In the genomic region with DNA sequence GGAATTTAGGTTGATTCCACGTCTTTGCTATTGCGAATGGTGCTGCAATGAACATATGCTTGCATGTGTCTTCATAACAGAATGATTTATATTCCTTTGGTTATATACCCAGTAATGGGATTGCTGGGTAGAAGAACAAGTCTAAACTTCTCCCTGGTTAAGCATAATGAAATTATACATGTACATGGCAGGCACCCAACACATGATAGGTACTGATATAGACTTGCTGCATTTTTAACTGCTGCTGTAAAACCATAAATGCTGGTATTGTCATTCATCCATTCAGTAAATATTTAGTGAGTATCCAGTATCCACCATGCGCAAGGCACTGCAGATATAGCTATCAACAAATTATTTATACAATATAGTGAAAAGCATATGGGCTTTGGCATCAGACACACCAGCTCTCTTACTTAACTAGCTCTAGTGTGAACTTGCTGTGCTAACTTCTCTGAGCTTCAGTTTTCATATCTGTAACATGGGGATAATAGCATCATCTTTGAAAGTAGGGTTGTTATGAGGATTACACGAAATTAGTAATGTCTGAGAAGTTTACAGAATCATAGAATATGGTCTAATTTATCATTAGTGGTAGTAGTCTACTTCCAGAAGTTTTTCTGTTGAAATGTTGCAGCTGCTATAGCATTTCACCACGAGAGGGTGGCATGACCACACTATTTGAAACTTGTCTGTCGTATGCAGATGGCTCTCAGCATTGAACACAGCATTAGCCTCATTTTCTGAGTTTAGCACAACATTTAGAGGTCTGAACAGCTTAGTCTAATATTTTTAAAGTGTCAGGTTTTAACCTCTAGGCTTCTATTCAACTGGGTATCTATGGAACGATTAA, we compare ENCODE assay signal across 9 cellular contexts.
DNase-seq lines count a peak whose midpoint lies in the region; ATAC-seq and TF ChIP-seq lines count a peak whose summit lies in the region.
"Had no signal": no experiment of that assay in that cellular context is flagged by ENCODE, and none has a peak within 500 bp of the region (broad histone marks: within the 10 kb centered on the region; RNA-seq: fewer than 3 reads in every experiment).

No MANE protein-coding gene starts in this region.

- TF ChIP-seq CTCF in LNCaP clone FGC (IDR thresholded peaks at IDR 0.05; ENCODE audit: control insufficient read depth, extremely low read depth, insufficient read depth) (peak; percentile 88), astrocyte of the spinal cord (IDR thresholded peaks at IDR 0.05; ENCODE audit: low read depth, low read length) (peak; percentile 25)

- H3K4me3 ChIP-seq in LNCaP clone FGC (ENCODE audit: low read depth, low read length) = no peak overlapping the region
- H3K4me3 ChIP-seq in astrocyte of the spinal cord (ENCODE audit: low read depth, low read length) = no peak overlapping the region

- DNase-seq in activated naive CD4-positive, alpha-beta T cell treated with Interleukin-2 at 50 U/mL for 16 hours = peak; percentile 17
- no peak for DNase-seq in activated naive CD4-positive, alpha-beta T cell treated with anti-CD3 and anti-CD28 coated beads, Interleukin-2, amount 50 U/mL, for 16 hours
- DNase-seq in LNCaP clone FGC (ENCODE audit: low read depth) (peak; percentile 54), astrocyte of the spinal cord (ENCODE audit: low read depth, low spot score) (no peak), left kidney (ENCODE audit: low read depth, low spot score) (peak; percentile 52), activated gamma-delta T cell treated with Interleukin-2 at 50 U/mL for 16 hours (no peak), HCEC 1CT (no peak)
- DNase-seq: activated naive CD8-positive, alpha-beta T cell treated with anti-CD3 and anti-CD28 coated beads, Interleukin-2, amount 10 ng/mL, durations not matched to agents 7 days and 5 days had no signal

- peak; percentile 80 for ATAC-seq in GM21825 (IDR thresholded peaks at IDR 0.05; ENCODE audit: unreplicated experiment)

- in situ Hi-C loops in astrocyte of the spinal cord (cut with HindIII; ENCODE audit: low sequenced_read_pairs) = no loop called here

Comparison
In these comparisons a context has a peak if more than half of its experiments do, and no peak if none do; other contexts are left out.
1. DNase-seq: peak in activated naive CD4-positive, alpha-beta T cell treated with Interleukin-2 at 50 U/mL for 16 hours (single experiment), LNCaP clone FGC (single experiment) and left kidney (single experiment); none in activated naive CD4-positive, alpha-beta T cell treated with anti-CD3 and anti-CD28 coated beads, Interleukin-2, amount 50 U/mL, for 16 hours (single experiment), astrocyte of the spinal cord (single experiment), activated gamma-delta T cell treated with Interleukin-2 at 50 U/mL for 16 hours (single experiment) and HCEC 1CT (single experiment).